Comparison of ENCODE assay signal across 8 cellular contexts in the genomic region with DNA sequence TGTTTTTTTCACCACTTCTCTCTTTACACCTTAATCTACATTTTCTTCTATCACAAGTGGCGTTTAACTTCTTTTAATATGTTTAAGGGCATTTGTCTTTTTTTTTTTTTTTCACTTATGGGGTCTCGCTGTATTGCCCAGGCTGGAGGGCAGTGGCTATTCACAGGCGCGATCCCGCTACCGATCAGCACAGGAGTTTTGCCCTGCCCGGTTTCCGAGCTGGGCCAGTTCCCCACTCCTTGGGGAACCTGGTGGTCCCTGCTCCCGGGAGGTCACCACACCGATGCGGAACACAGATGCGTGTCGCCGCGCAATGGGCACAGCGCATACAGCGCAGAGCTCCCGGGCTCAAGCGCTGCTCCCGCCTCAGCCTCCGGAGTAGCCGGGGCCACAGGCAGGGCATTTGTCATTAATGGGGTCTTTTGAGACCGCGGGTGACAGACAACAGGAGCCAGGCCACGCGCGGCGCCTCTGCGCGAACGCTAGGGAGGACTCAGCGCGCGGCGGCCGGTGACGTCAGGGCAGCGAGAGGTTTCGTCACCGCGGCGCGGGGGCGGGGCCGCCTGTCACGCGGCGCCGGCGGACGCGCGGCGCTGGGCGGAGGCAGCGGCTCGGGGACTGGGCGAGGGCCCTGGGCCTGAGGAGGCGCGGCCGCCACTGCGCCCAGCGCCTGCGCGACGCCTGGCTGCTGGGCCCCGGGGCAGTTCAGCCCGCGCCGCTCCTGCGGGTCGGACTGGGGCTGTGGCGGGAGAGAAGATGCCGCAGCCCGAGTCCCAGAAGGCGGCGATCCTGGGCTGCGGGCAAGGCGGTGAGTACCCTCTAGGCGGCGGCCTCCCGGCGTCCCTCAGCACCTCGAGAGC. TPM values are rescaled to one million over a fixed set of nuclear protein-coding genes. Genes with fewer than 3 reads are reported as not detected.
A peak's percentile ranks its signal among the peaks of the same experiment; 100 is the strongest.
DNase-seq lines count a peak whose midpoint lies in the region; ATAC-seq and TF ChIP-seq lines count a peak whose summit lies in the region.

Gene GALNT11, plus strand, starts transcription at position 598 of the 860 bp plus-strand sequence. CDS start 68,554 bp downstream, outside the sequence.

- DNase-seq in AG04450 (ENCODE audit: low read depth, low spot score) (peak; percentile 37), NCI-H2227 treated with DMSO at 0.1 percent for 48 hours (lab: John Stamatoyannopoulos, UW) (peak; percentile 78), choroid plexus epithelial cell (ENCODE audit: low read depth) (peak; percentile 80)
- DNase-seq in activated CD4-positive, alpha-beta T cell treated with anti-CD3 and anti-CD28 coated beads for 4 hours, result peak; percentile 87 to 89
- DNase-seq in stimulated activated CD4-positive, alpha-beta T cell treated with anti-CD3 and anti-CD28 coated beads, Interleukin-1b, Interleukin-23, amount 100 ng/mL, for 24 hours (ENCODE audit: low read depth in 4 of 4, low spot score in 1 of 4), result peak; percentile 74 to 82 (median 75)

- CTCF ChIA-PET in AG04450 (lab: Charles Lee), result interaction anchor here (0.7 to 0.9 kb wide), 2 partner anchors 12 to 34 kb away, joined by 3 read pairs; no protein-coding TSS in a partner anchor

- ATAC-seq in GM18861 (IDR thresholded peaks at IDR 0.05; ENCODE audit: unreplicated experiment) (peak; percentile 84), HG03095 (IDR thresholded peaks at IDR 0.05; ENCODE audit: unreplicated experiment) (peak; percentile 95)

- POLR2A ChIA-PET in AG04450 (lab: Yijun Ruan, JAX), result no interaction called here

- no peaks in the 10 kb centered on the region for H3K9me3 ChIP-seq in AG04450 (ENCODE audit: control insufficient read depth, insufficient read depth, low read length)

- H3K27me3 ChIP-seq in AG04450 (ENCODE audit: control insufficient read depth, insufficient read depth, low read length) (peaks cover 17% of the 10 kb centered on the region), layer of hippocampus (ENCODE audit: control insufficient read depth, insufficient read depth, low read length) (no peaks in the 10 kb centered on the region)

- H3K4me3 ChIP-seq in AG04450 (ENCODE audit: low read depth, low read length), result peak within 1 kb of the TSS; percentile 84
- H3K4me3 ChIP-seq in choroid plexus epithelial cell (ENCODE audit: low read depth, low read length), result peak within 1 kb of the TSS; percentile 88

- TF ChIP-seq CTCF in AG04450 (IDR thresholded peaks at IDR 0.05; ENCODE audit: low read depth, low read length), result peak; percentile 39
- peak; percentile 43 for TF ChIP-seq CTCF in choroid plexus epithelial cell (conservative IDR thresholded peaks at IDR 0.05; ENCODE audit: low read depth, low read length)

- H3K27ac ChIP-seq in AG04450 (ENCODE audit: low read depth, low read length), result peak within 1 kb of the TSS; percentile 77
- H3K27ac ChIP-seq in layer of hippocampus (ENCODE audit: low read depth, low read length), result peak within 1 kb of the TSS; percentile 88

RNA-seq across cellular contexts. Expression of gene GALNT11, which starts in this region (rescaled TPM):
- polyA plus RNA-seq in AG04450 (2011; rRNA removed), result 33.9 and 37.6 TPM in 2 replicates
- polyA minus RNA-seq in AG04450 (2011; rRNA and poly(A)+ RNA removed), result 15.8 and 16.4 TPM in 2 replicates

Comparison
In these comparisons a context has a peak if more than half of its experiments do, and no peak if none do; other contexts are left out.
1. Peak in every context shown above with its lines: DNase-seq, ATAC-seq, H3K4me3 ChIP-seq and H3K27ac ChIP-seq.
2. DNase-seq: peak in every context shown above with its lines; median percentile 88 in activated CD4-positive, alpha-beta T cell treated with anti-CD3 and anti-CD28 coated beads for 4 hours; 80 in choroid plexus epithelial cell; 78 in NCI-H2227 treated with DMSO at 0.1 percent for 48 hours; 75 in stimulated activated CD4-positive, alpha-beta T cell treated with anti-CD3 and anti-CD28 coated beads, Interleukin-1b, Interleukin-23, amount 100 ng/mL, for 24 hours; 37 in AG04450.